ENCODE assay signal across 18 cellular contexts in genomic region chr12:47768323-47768811, GRCh38. TPM values are rescaled to one million over a fixed set of nuclear protein-coding genes. Genes with fewer than 3 reads are reported as not detected.
DNase-seq lines count a peak whose midpoint lies in the region; ATAC-seq and TF ChIP-seq lines count a peak whose summit lies in the region.
"Had no signal": no experiment of that assay in that cellular context is flagged by ENCODE, and none has a peak within 500 bp of the region (broad histone marks: within the 10 kb centered on the region; RNA-seq: fewer than 3 reads in every experiment).

No MANE protein-coding gene starts in this region.

- peaks cover 14% of the 10 kb centered on the region for H3K27me3 Mint-ChIP-seq in nephron progenitor cell (ENCODE audit: low read depth, poor library complexity)

- H3K27ac ChIP-seq in right lobe of liver, result no peak overlapping the region
- H3K27ac ChIP-seq in tibial artery, result no peak overlapping the region
- H3K27ac ChIP-seq: HL-60 had no signal

- no peak overlapping the region for H3K4me3 ChIP-seq in astrocyte of the cerebellum (ENCODE audit: low read depth, low read length)
- H3K4me3 ChIP-seq in right lobe of liver, result no peak overlapping the region
- H3K4me3 ChIP-seq in tibial artery, result no peak overlapping the region

- no peak overlapping the region for H3K27ac Mint-ChIP-seq in nephron progenitor cell
- H3K27ac Mint-ChIP-seq: activated T-helper 2 cell treated with anti-CD3 and anti-CD28 coated beads, Interferon-gamma antibody, Interleukin-2, Interleukin-4, amounts not matched to agents 10 μg/mL and 5 μg/mL and 100 μg/mL, durations not matched to agents 14 hours and 24 hours and 36 hours; naive thymus-derived CD4-positive, alpha-beta T cell had no signal

- H3K4me3 Mint-ChIP-seq in nephron progenitor cell, result no peak overlapping the region
- H3K4me3 Mint-ChIP-seq: naive thymus-derived CD4-positive, alpha-beta T cell had no signal

- H3K36me3 ChIP-seq in right lobe of liver (no peaks in the 10 kb centered on the region), tibial artery (no peaks in the 10 kb centered on the region)

- intact Hi-C loops in right lobe of liver (cut with DNase I) (loop anchor here in 1 of 2 donors (10.0 kb wide), 1 partner anchor 54 kb away; no protein-coding TSS in a partner anchor), tibial artery (cut with DNase I; ENCODE audit: low total_unique reads) (no loop called here)

- H3K36me3 Mint-ChIP-seq in nephron progenitor cell (ENCODE audit: low read depth), result no peaks in the 10 kb centered on the region
- H3K36me3 Mint-ChIP-seq: naive thymus-derived CD4-positive, alpha-beta T cell had no signal

- ATAC-seq in right lobe of liver, result peak; percentile 50 to 64 (median 52)
- ATAC-seq: naive thymus-derived CD4-positive, alpha-beta T cell had no signal

- WGBS in right lobe of liver (ENCODE audit: insufficient coverage, low coverage, low lambda C conversion rate, missing lambda C conversion rate), result 23% methylated on average over 2 of the region's 2 CpGs

- DNase-seq in EH (ENCODE audit: low read depth), result peak; percentile 56
- DNase-seq in M059J (ENCODE audit: low read depth), result peak; percentile 94
- peak; percentile 27 for DNase-seq in astrocyte of the cerebellum (ENCODE audit: low read depth)
- no peak for DNase-seq in right lobe of liver
- no peak for DNase-seq in nephron progenitor cell
- DNase-seq in tibial artery, result no peak
- no peak for DNase-seq in NCI-H2227 (lab: John Stamatoyannopoulos, UW; ENCODE audit: unreplicated experiment)
- DNase-seq in NCI-H524 (lab: John Stamatoyannopoulos, UW), result no peak
- DNase-seq: effector CD4-positive, alpha-beta T cell; GDM1; left cardiac atrium; naive thymus-derived CD4-positive, alpha-beta T cell; NCI-H510A; stimulated activated CD4-positive, alpha-beta T cell treated with anti-CD3 and anti-CD28 coated beads, Interleukin-4, amount 100 ng/mL, for 4 hours; stimulated activated naive CD4-positive, alpha-beta T cell treated with Interleukin-2 at 50 U/mL for 16 hours had no signal

- peaks cover 0 to 24% (median 3%) of the 10 kb centered on the region in 4 donors for H3K4me1 ChIP-seq in right lobe of liver
- H3K4me1 ChIP-seq in tibial artery, result peaks cover 0 to 27% (median 8%) of the 10 kb centered on the region in 4 donors

- no peak for TF ChIP-seq POLR2A in right lobe of liver (IDR thresholded peaks at IDR 0.05)

- TF ChIP-seq CTCF in astrocyte of the cerebellum (IDR thresholded peaks at IDR 0.05; ENCODE audit: low read depth, low read length, missing control alignments) (no peak), right lobe of liver (IDR thresholded peaks at IDR 0.05) (no peak), nephron progenitor cell (IDR thresholded peaks at IDR 0.05) (no peak), tibial artery (IDR thresholded peaks at IDR 0.05) (no peak)

- H3K4me1 Mint-ChIP-seq in nephron progenitor cell, result peaks cover 25% of the 10 kb centered on the region

- no peaks in the 10 kb centered on the region for H3K27me3 ChIP-seq in right lobe of liver
- H3K27me3 ChIP-seq in tibial artery, result no peaks in the 10 kb centered on the region

- in situ Hi-C loops in astrocyte of the cerebellum (cut with HindIII; ENCODE audit: low sequenced_read_pairs), result no loop called here

- no peaks in the 10 kb centered on the region for H3K9me3 Mint-ChIP-seq in nephron progenitor cell
- H3K9me3 Mint-ChIP-seq: activated T-helper 2 cell treated with anti-CD3 and anti-CD28 coated beads, Interferon-gamma antibody, Interleukin-2, Interleukin-4, amounts not matched to agents 10 μg/mL and 5 μg/mL and 100 μg/mL, durations not matched to agents 14 hours and 24 hours and 36 hours had no signal

- no peaks in the 10 kb centered on the region for H3K9me3 ChIP-seq in right lobe of liver
- H3K9me3 ChIP-seq in tibial artery, result no peaks in the 10 kb centered on the region

RNA-seq across cellular contexts. Expression of gene SLC48A1, which starts 4.7 kb away (rescaled TPM):
- 12.8 and 12.9 TPM in 2 replicates for total RNA-seq in M059J (2014; rRNA removed; shearing (Covaris generic))
- total RNA-seq in right lobe of liver, result 10 to 100 TPM; 12.4 to 20.4 (median 18.0) TPM

RNA-seq across cellular contexts. Expression of gene RAPGEF3, which starts 9.7 kb away (rescaled TPM):
- total RNA-seq in M059J (2014; rRNA removed; shearing (Covaris generic)), result 1.2 and 2.6 TPM in 2 replicates
- total RNA-seq in right lobe of liver, result 1 to 10 TPM in 5 of 6 experiments, under 1 TPM in 1; 0.81 to 4.6 (median 2.6) TPM

RNA-seq across cellular contexts. Expression of gene ENDOU, which starts 43.1 kb away (rescaled TPM):
- total RNA-seq in M059J (2014; rRNA removed; shearing (Covaris generic)), result not detected in 2 replicates
- total RNA-seq in right lobe of liver, result not detected
- total RNA-seq: activated T-helper 2 cell treated with anti-CD3 and anti-CD28 coated beads, Interferon-gamma antibody, Interleukin-2, Interleukin-4, amounts not matched to agents 10 μg/mL and 5 μg/mL and 100 μg/mL, durations not matched to agents 14 hours and 24 hours and 36 hours; fibroblast of villous mesenchyme; naive thymus-derived CD4-positive, alpha-beta T cell had no signal

RNA-seq across cellular contexts. Expression of gene HDAC7, which starts 51.3 kb away (rescaled TPM):
- 22.8 and 26.1 TPM in 2 replicates for total RNA-seq in M059J (2014; rRNA removed; shearing (Covaris generic))
- 10 to 100 TPM in 2 of 6 experiments, 1 to 10 TPM in 4; 6.6 to 18.8 (median 8.4) TPM for total RNA-seq in right lobe of liver

Comparison
In these comparisons a context has a peak if more than half of its experiments do, and no peak if none do; other contexts are left out.
1. DNase-seq: peak in EH (single experiment), M059J (single experiment) and astrocyte of the cerebellum (single experiment); none in right lobe of liver (0 of 3), nephron progenitor cell (single experiment), tibial artery (0 of 2), NCI-H2227 (single experiment) and NCI-H524 (0 of 2).